ENCODE assay signal across 10 cellular contexts in genomic region chr2:45909677-45910191, GRCh38.
DNase-seq lines count a peak whose midpoint lies in the region; ATAC-seq and TF ChIP-seq lines count a peak whose summit lies in the region.
"Had no signal": no experiment of that assay in that cellular context is flagged by ENCODE, and none has a peak within 500 bp of the region (broad histone marks: within the 10 kb centered on the region; RNA-seq: fewer than 3 reads in every experiment).

No MANE protein-coding gene starts in this region.

- no peak for TF ChIP-seq POLR2A in thyroid gland (IDR thresholded peaks at IDR 0.05)

- no peak for TF ChIP-seq CTCF in thyroid gland (IDR thresholded peaks at IDR 0.05)
- no peak for TF ChIP-seq CTCF in endodermal cell (conservative IDR thresholded peaks at IDR 0.05)

- H3K27ac ChIP-seq in thyroid gland (peak overlapping the region; percentile 43 to 75 (median 56)), endodermal cell (ENCODE audit: low read depth, low read length) (no peak overlapping the region)

- no peak overlapping the region for H3K9ac ChIP-seq in endodermal cell (ENCODE audit: extremely low read depth, low read length, poor library complexity, severe bottlenecking)

- no peaks in the 10 kb centered on the region for H3K9me3 Mint-ChIP-seq in activated naive CD8-positive, alpha-beta T cell treated with anti-CD3 and anti-CD28 coated beads, Interleukin-2, amount 10 ng/mL, durations not matched to agents 7 days and 5 days
- H3K9me3 Mint-ChIP-seq in activated naive CD8-positive, alpha-beta T cell treated with anti-CD3 and anti-CD28 coated beads for 36 hours = no peaks in the 10 kb centered on the region
- no peaks in the 10 kb centered on the region for H3K9me3 Mint-ChIP-seq in endodermal cell

- H3K27me3 Mint-ChIP-seq in activated naive CD8-positive, alpha-beta T cell treated with anti-CD3 and anti-CD28 coated beads, Interleukin-2, amount 10 ng/mL, durations not matched to agents 7 days and 5 days = no peaks in the 10 kb centered on the region
- H3K27me3 Mint-ChIP-seq in activated naive CD8-positive, alpha-beta T cell treated with anti-CD3 and anti-CD28 coated beads for 36 hours = no peaks in the 10 kb centered on the region
- H3K27me3 Mint-ChIP-seq in endodermal cell (ENCODE audit: insufficient read depth) = peaks cover 82% of the 10 kb centered on the region

- POLR2A ChIA-PET in activated naive CD8-positive, alpha-beta T cell treated with anti-CD3 and anti-CD28 coated beads, Interleukin-2, amount 10 ng/mL, durations not matched to agents 7 days and 5 days (lab: Charles Lee) = no interaction called here

- peak overlapping the region; percentile 45 for H3K27ac Mint-ChIP-seq in activated naive CD8-positive, alpha-beta T cell treated with anti-CD3 and anti-CD28 coated beads, Interleukin-2, amount 10 ng/mL, durations not matched to agents 7 days and 5 days
- H3K27ac Mint-ChIP-seq in activated naive CD8-positive, alpha-beta T cell treated with anti-CD3 and anti-CD28 coated beads for 36 hours = no peak overlapping the region
- H3K27ac Mint-ChIP-seq in endodermal cell = no peak overlapping the region

- H3K36me3 ChIP-seq in thyroid gland = no peaks in the 10 kb centered on the region
- no peaks in the 10 kb centered on the region for H3K36me3 ChIP-seq in endodermal cell (ENCODE audit: control insufficient read depth, insufficient read depth, low read length)

- H3K4me1 Mint-ChIP-seq in activated naive CD8-positive, alpha-beta T cell treated with anti-CD3 and anti-CD28 coated beads, Interleukin-2, amount 10 ng/mL, durations not matched to agents 7 days and 5 days = peaks cover 5% of the 10 kb centered on the region
- no peaks in the 10 kb centered on the region for H3K4me1 Mint-ChIP-seq in activated naive CD8-positive, alpha-beta T cell treated with anti-CD3 and anti-CD28 coated beads for 36 hours
- peaks cover 34% of the 10 kb centered on the region for H3K4me1 Mint-ChIP-seq in endodermal cell

- intact Hi-C loops in thyroid gland (cut with DNase I) = no loop called here

- 32 to 35% methylated on average over 5 of the region's 5 CpGs for WGBS in thyroid gland, 2 donors
- WGBS in endodermal cell (ENCODE audit: insufficient coverage in 1 of 2, insufficient read length in 1 of 2), 2 experiments = 82 to 85% methylated on average over 4 to 5 of the region's 5 CpGs

- ATAC-seq in activated naive CD8-positive, alpha-beta T cell treated with anti-CD3 and anti-CD28 coated beads, Interleukin-2, amount 10 ng/mL, durations not matched to agents 7 days and 5 days (ENCODE audit: low read depth) = no peak
- ATAC-seq in HG03175 (IDR thresholded peaks at IDR 0.05; ENCODE audit: unreplicated experiment) = peak; percentile 89

- H3K4me3 ChIP-seq in thyroid gland (replicated peaks in 1 of 3) = no peak overlapping the region
- no peak overlapping the region for H3K4me3 ChIP-seq in endodermal cell (ENCODE audit: low read length)

- no peak for DNase-seq in activated naive CD8-positive, alpha-beta T cell treated with anti-CD3 and anti-CD28 coated beads, Interleukin-2, amount 10 ng/mL, durations not matched to agents 7 days and 5 days
- no peak for DNase-seq in activated naive CD8-positive, alpha-beta T cell treated with anti-CD3 and anti-CD28 coated beads for 36 hours
- peak; percentile 58 for DNase-seq in astrocyte of the hippocampus (ENCODE audit: low read depth, low spot score)
- peak; percentile 75 to 76 for DNase-seq in thyroid gland
- DNase-seq in endodermal cell = no peak
- DNase-seq in NCI-H2227 treated with DMSO at 0.1 percent for 48 hours (lab: John Stamatoyannopoulos, UW) = no peak
- no peak for DNase-seq in activated CD4-positive, alpha-beta T cell treated with anti-CD3 and anti-CD28 coated beads for 1 hour
- DNase-seq: effector CD8-positive, alpha-beta T cell; NCI-H2029 had no signal

- H3K9me3 ChIP-seq in thyroid gland (no peaks in the 10 kb centered on the region), endodermal cell (ENCODE audit: control insufficient read depth, low read length) (no peaks in the 10 kb centered on the region)

- peaks cover 33 to 37% of the 10 kb centered on the region in 2 donors for H3K4me1 ChIP-seq in thyroid gland
- peaks cover 24% of the 10 kb centered on the region for H3K4me1 ChIP-seq in endodermal cell (ENCODE audit: control insufficient read depth, insufficient read depth, low read length)

- H3K27me3 ChIP-seq in thyroid gland (no peaks in the 10 kb centered on the region), endodermal cell (ENCODE audit: control insufficient read depth, insufficient read depth, low read length, poor library complexity, severe bottlenecking) (peaks cover 68% of the 10 kb centered on the region)

- no peak overlapping the region for H3K4me3 Mint-ChIP-seq in activated naive CD8-positive, alpha-beta T cell treated with anti-CD3 and anti-CD28 coated beads, Interleukin-2, amount 10 ng/mL, durations not matched to agents 7 days and 5 days
- H3K4me3 Mint-ChIP-seq in activated naive CD8-positive, alpha-beta T cell treated with anti-CD3 and anti-CD28 coated beads for 36 hours = no peak overlapping the region
- H3K4me3 Mint-ChIP-seq in endodermal cell = no peak overlapping the region

- no peaks in the 10 kb centered on the region for H3K36me3 Mint-ChIP-seq in activated naive CD8-positive, alpha-beta T cell treated with anti-CD3 and anti-CD28 coated beads, Interleukin-2, amount 10 ng/mL, durations not matched to agents 7 days and 5 days
- no peaks in the 10 kb centered on the region for H3K36me3 Mint-ChIP-seq in activated naive CD8-positive, alpha-beta T cell treated with anti-CD3 and anti-CD28 coated beads for 36 hours
- H3K36me3 Mint-ChIP-seq in endodermal cell (ENCODE audit: low read depth) = no peaks in the 10 kb centered on the region

Comparison
In these comparisons a context has a peak if more than half of its experiments do, and no peak if none do; other contexts are left out.
1. DNase-seq: peak in astrocyte of the hippocampus (single experiment) and thyroid gland (2 of 2); none in activated naive CD8-positive, alpha-beta T cell treated with anti-CD3 and anti-CD28 coated beads, Interleukin-2, amount 10 ng/mL, durations not matched to agents 7 days and 5 days (single experiment), activated naive CD8-positive, alpha-beta T cell treated with anti-CD3 and anti-CD28 coated beads for 36 hours (single experiment), endodermal cell (single experiment), NCI-H2227 treated with DMSO at 0.1 percent for 48 hours (single experiment) and activated CD4-positive, alpha-beta T cell treated with anti-CD3 and anti-CD28 coated beads for 1 hour (single experiment).